ENCODE assay signal across 20 cellular contexts in genomic region chr22:45640941-45641621, GRCh38.
"Had no signal": no experiment of that assay in that cellular context is flagged by ENCODE, and none has a peak within 500 bp of the region (broad histone marks: within the 10 kb centered on the region; RNA-seq: fewer than 3 reads in every experiment).

No MANE protein-coding gene starts in this region.

- H3K9me3 Mint-ChIP-seq: activated naive CD8-positive, alpha-beta T cell treated with anti-CD3 and anti-CD28 coated beads, Interleukin-2, amount 50 U/mL, for 24 hours; activated T-helper 1 cell treated with anti-CD3 and anti-CD28 coated beads, Interleukin-12 subunit alpha, Interleukin-12 subunit beta, Interleukin-2, Interleukin-4 antibody, amounts not matched to agents 30 ng/mL and 10 ng/mL and 1 ng/mL, durations not matched to agents 14 hours and 24 hours and 36 hours; natural killer cell; stimulated activated memory B cell treated with anti-CD40 and anti-IgM and Interleukin-4, amounts not matched to agents 10 μg/mL and 1 μg/mL and 100 μg/mL, for 72 hours had no signal

- H3K27me3 ChIP-seq: right lobe of liver had no signal

- H3K9me3 ChIP-seq: heart left ventricle, right lobe of liver, stomach, suprapubic skin, tibial nerve had no signal

- H2AFZ ChIP-seq: parathyroid adenoma had no signal

- H3K36me3 Mint-ChIP-seq: natural killer cell; stimulated activated memory B cell treated with anti-CD40 and anti-IgM and Interleukin-4, amounts not matched to agents 10 μg/mL and 1 μg/mL and 100 μg/mL, for 72 hours had no signal

- H3K79me2 ChIP-seq: parathyroid adenoma had no signal

- H3K27ac ChIP-seq: heart left ventricle, parathyroid adenoma, right lobe of liver, skin epidermis, stomach, suprapubic skin, tibial nerve had no signal

- H3K36me3 ChIP-seq: heart left ventricle, right lobe of liver, stomach, suprapubic skin, tibial nerve had no signal

- DNase-seq: activated CD4-positive, alpha-beta T cell treated with anti-CD3 and anti-CD28 coated beads for 36 hours; activated CD4-positive, alpha-beta T cell treated with anti-CD3 and anti-CD28 coated beads, Interleukin-2, amount 50 U/mL, for 4 hours; activated gamma-delta T cell; activated naive CD4-positive, alpha-beta T cell treated with anti-CD3 and anti-CD28 coated beads, Interleukin-2, amount 50 U/mL, for 16 hours; activated naive CD8-positive, alpha-beta T cell treated with anti-CD3 and anti-CD28 coated beads, Interleukin-2, amount 50 U/mL, for 24 hours; effector CD4-positive, alpha-beta T cell; left colon; natural killer cell; stimulated activated CD4-positive, alpha-beta T cell treated with anti-CD3 and anti-CD28 coated beads, Interleukin-2, amount 100 ng/mL, for 24 hours; stomach; T-helper 9 cell had no signal

- H3K27ac Mint-ChIP-seq: activated CD4-positive, alpha-beta T cell treated with anti-CD3 and anti-CD28 coated beads for 36 hours; activated naive CD8-positive, alpha-beta T cell treated with anti-CD3 and anti-CD28 coated beads, Interleukin-2, amount 50 U/mL, for 24 hours; activated T-helper 1 cell treated with anti-CD3 and anti-CD28 coated beads, Interleukin-12 subunit alpha, Interleukin-12 subunit beta, Interleukin-2, Interleukin-4 antibody, amounts not matched to agents 30 ng/mL and 10 ng/mL and 1 ng/mL, durations not matched to agents 14 hours and 24 hours and 36 hours; stimulated activated memory B cell treated with anti-CD40 and anti-IgM and Interleukin-4, amounts not matched to agents 10 μg/mL and 1 μg/mL and 100 μg/mL, for 72 hours had no signal

- ATAC-seq: activated CD4-positive, alpha-beta T cell treated with anti-CD3 and anti-CD28 coated beads for 36 hours; activated naive CD8-positive, alpha-beta T cell treated with anti-CD3 and anti-CD28 coated beads, Interleukin-2, amount 50 U/mL, for 24 hours; left colon; stimulated activated memory B cell treated with anti-CD40 and anti-IgM and Interleukin-4, amounts not matched to agents 10 μg/mL and 1 μg/mL and 100 μg/mL, for 72 hours had no signal

- H3K4me3 Mint-ChIP-seq: activated CD4-positive, alpha-beta T cell treated with anti-CD3 and anti-CD28 coated beads for 36 hours; activated naive CD8-positive, alpha-beta T cell treated with anti-CD3 and anti-CD28 coated beads, Interleukin-2, amount 50 U/mL, for 24 hours; activated T-helper 1 cell treated with anti-CD3 and anti-CD28 coated beads, Interleukin-12 subunit alpha, Interleukin-12 subunit beta, Interleukin-2, Interleukin-4 antibody, amounts not matched to agents 30 ng/mL and 10 ng/mL and 1 ng/mL, durations not matched to agents 14 hours and 24 hours and 36 hours; natural killer cell; stimulated activated memory B cell treated with anti-CD40 and anti-IgM and Interleukin-4, amounts not matched to agents 10 μg/mL and 1 μg/mL and 100 μg/mL, for 72 hours had no signal

- H3K4me3 ChIP-seq: heart left ventricle, lung, right lobe of liver, skin epidermis, stomach, suprapubic skin, tibial nerve had no signal
